Comparison of ENCODE assay signal across 9 cellular contexts in the genomic region with DNA sequence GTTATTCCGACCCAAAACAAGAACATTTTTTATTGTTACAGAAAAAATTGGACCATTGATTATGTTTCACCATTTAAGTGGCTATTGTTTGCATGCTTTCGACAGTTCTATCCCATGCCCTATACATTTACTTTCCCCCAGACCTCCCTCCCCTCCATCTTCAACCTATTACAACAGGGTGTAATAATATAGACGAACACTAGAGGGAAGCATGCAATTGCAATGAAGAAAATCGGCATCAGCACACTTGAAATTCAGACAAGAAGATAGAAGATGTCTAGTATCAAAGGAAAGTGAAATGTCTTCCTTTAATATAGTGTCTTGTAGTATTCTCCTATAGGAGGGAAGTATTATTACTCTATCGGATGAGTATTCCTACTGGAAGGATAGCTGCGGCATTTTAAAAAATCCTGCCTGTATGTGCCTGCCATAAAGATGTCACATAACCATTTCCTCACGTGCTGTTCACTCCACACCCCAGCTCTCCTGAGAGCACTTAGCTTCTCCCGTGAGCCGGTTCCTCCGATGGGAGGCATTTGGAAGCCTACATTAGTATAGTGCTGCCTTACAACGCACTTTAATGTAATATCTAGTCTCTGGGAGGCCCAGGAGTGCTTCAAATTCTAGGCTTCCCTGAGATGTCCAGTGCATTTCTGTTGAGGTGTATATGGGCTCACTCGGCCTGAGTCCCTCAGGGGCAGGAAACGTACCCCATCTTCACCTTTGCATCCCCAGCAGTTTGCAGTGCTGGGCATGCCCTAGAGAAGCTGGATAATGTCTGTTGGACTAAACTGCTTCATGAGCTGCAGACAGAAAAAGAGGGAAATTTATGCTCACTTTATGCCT. TPM values are rescaled to one million over a fixed set of nuclear protein-coding genes. Genes with fewer than 3 reads are reported as not detected.
DNase-seq lines count a peak whose midpoint lies in the region; ATAC-seq lines count a peak whose summit lies in the region.
"Had no signal": no experiment of that assay in that cellular context is flagged by ENCODE, and none has a peak within 500 bp of the region (broad histone marks: within the 10 kb centered on the region; RNA-seq: fewer than 3 reads in every experiment).

No MANE protein-coding gene starts in this region.

- CTCF ChIA-PET in activated naive CD4-positive, alpha-beta T cell treated with anti-CD3 and anti-CD28 coated beads, Interleukin-2, amount 10 ng/mL, durations not matched to agents 7 days and 5 days (lab: Charles Lee) = interaction anchor here (0.6 to 3.7 kb wide), 32 partner anchors 8 to 659 kb away, joined by 3 to 32 read pairs (median 4); a partner anchor contains a TSS

- peaks cover 17% of the 10 kb centered on the region for H3K4me1 Mint-ChIP-seq in activated T-cell treated with anti-CD3 and anti-CD28 coated beads, Interleukin-2, amount 50 U/mL, for 4 hours (ENCODE audit: low read depth)
- peaks cover 0 to 16% (median 10%) of the 10 kb centered on the region in 4 donors for H3K4me1 Mint-ChIP-seq in naive thymus-derived CD8-positive, alpha-beta T cell
- H3K4me1 Mint-ChIP-seq in activated naive CD4-positive, alpha-beta T cell treated with anti-CD3 and anti-CD28 coated beads, Interleukin-2, amount 10 ng/mL, durations not matched to agents 7 days and 5 days = peaks cover 14% of the 10 kb centered on the region
- H3K4me1 Mint-ChIP-seq: central memory CD8-positive, alpha-beta T cell had no signal

- no peaks in the 10 kb centered on the region for H3K27me3 Mint-ChIP-seq in activated T-cell treated with anti-CD3 and anti-CD28 coated beads, Interleukin-2, amount 50 U/mL, for 4 hours (ENCODE audit: low read depth)
- H3K27me3 Mint-ChIP-seq in naive thymus-derived CD8-positive, alpha-beta T cell = no peaks in the 10 kb centered on the region
- no peaks in the 10 kb centered on the region for H3K27me3 Mint-ChIP-seq in activated naive CD4-positive, alpha-beta T cell treated with anti-CD3 and anti-CD28 coated beads, Interleukin-2, amount 10 ng/mL, durations not matched to agents 7 days and 5 days
- H3K27me3 Mint-ChIP-seq: central memory CD8-positive, alpha-beta T cell had no signal

- H3K27ac Mint-ChIP-seq in naive thymus-derived CD8-positive, alpha-beta T cell = no peak overlapping the region
- no peak overlapping the region for H3K27ac Mint-ChIP-seq in activated naive CD4-positive, alpha-beta T cell treated with anti-CD3 and anti-CD28 coated beads, Interleukin-2, amount 10 ng/mL, durations not matched to agents 7 days and 5 days

- no peaks in the 10 kb centered on the region for H3K9me3 Mint-ChIP-seq in activated T-cell treated with anti-CD3 and anti-CD28 coated beads, Interleukin-2, amount 50 U/mL, for 4 hours
- peaks cover 0 to 6% (median 0%) of the 10 kb centered on the region in 9 donors for H3K9me3 Mint-ChIP-seq in naive thymus-derived CD8-positive, alpha-beta T cell
- H3K9me3 Mint-ChIP-seq in activated naive CD4-positive, alpha-beta T cell treated with anti-CD3 and anti-CD28 coated beads, Interleukin-2, amount 10 ng/mL, durations not matched to agents 7 days and 5 days = no peaks in the 10 kb centered on the region
- H3K9me3 Mint-ChIP-seq: central memory CD8-positive, alpha-beta T cell had no signal

- DNase-seq in activated T-cell treated with anti-CD3 and anti-CD28 coated beads, Interleukin-2, amount 50 U/mL, for 4 hours = no peak
- DNase-seq in activated T-cell treated with anti-CD3 and anti-CD28 coated beads for 4 hours (no peak), NCI-H1417 treated with DMSO at 0.1 percent for 48 hours (lab: John Stamatoyannopoulos, UW) (peak; percentile 54), SK-MEL-5 (ENCODE audit: low read depth, low spot score) (peak; percentile 78)
- peak in 5 of 10 donors; percentile 18 to 76 (median 68) for DNase-seq in naive thymus-derived CD8-positive, alpha-beta T cell
- DNase-seq in activated naive CD4-positive, alpha-beta T cell treated with anti-CD3 and anti-CD28 coated beads, Interleukin-2, amount 10 ng/mL, durations not matched to agents 7 days and 5 days = no peak

- POLR2A ChIA-PET in naive thymus-derived CD8-positive, alpha-beta T cell (lab: Charles Lee) = interaction anchor here (0.5 to 1.7 kb wide), 4 partner anchors 40 to 1757 kb away, joined by 3 to 7 read pairs (median 4); a partner anchor contains a TSS

- H3K36me3 Mint-ChIP-seq in activated T-cell treated with anti-CD3 and anti-CD28 coated beads, Interleukin-2, amount 50 U/mL, for 4 hours (ENCODE audit: insufficient read depth) = peaks cover 2% of the 10 kb centered on the region
- peaks cover 0 to 10% (median 1%) of the 10 kb centered on the region in 3 donors for H3K36me3 Mint-ChIP-seq in naive thymus-derived CD8-positive, alpha-beta T cell
- H3K36me3 Mint-ChIP-seq in activated naive CD4-positive, alpha-beta T cell treated with anti-CD3 and anti-CD28 coated beads, Interleukin-2, amount 10 ng/mL, durations not matched to agents 7 days and 5 days = no peaks in the 10 kb centered on the region

- ATAC-seq in activated T-cell treated with anti-CD3 and anti-CD28 coated beads, Interleukin-2, amount 50 U/mL, for 4 hours = peak; percentile 72 to 76
- ATAC-seq in HG02610 (IDR thresholded peaks at IDR 0.05; ENCODE audit: unreplicated experiment) (peak; percentile 74), esophagus mucosa (peak; percentile 48)
- ATAC-seq in naive thymus-derived CD8-positive, alpha-beta T cell = peak; percentile 85 to 90

- in situ Hi-C loops in SK-MEL-5 (cut with HindIII; ENCODE audit: low pct_unique_long_range_greater_than_20kb, low sequenced_read_pairs) = no loop called here

- no peak overlapping the region for H3K4me3 Mint-ChIP-seq in activated T-cell treated with anti-CD3 and anti-CD28 coated beads, Interleukin-2, amount 50 U/mL, for 4 hours
- no peak overlapping the region for H3K4me3 Mint-ChIP-seq in naive thymus-derived CD8-positive, alpha-beta T cell
- no peak overlapping the region for H3K4me3 Mint-ChIP-seq in activated naive CD4-positive, alpha-beta T cell treated with anti-CD3 and anti-CD28 coated beads, Interleukin-2, amount 10 ng/mL, durations not matched to agents 7 days and 5 days
- H3K4me3 Mint-ChIP-seq: central memory CD8-positive, alpha-beta T cell had no signal

RNA-seq across cellular contexts. Expression of a gene that starts 17.8 kb away (rescaled TPM):
- total RNA-seq in activated T-cell treated with anti-CD3 and anti-CD28 coated beads, Interleukin-2, amount 50 U/mL, for 4 hours = not detected
- total RNA-seq in SK-MEL-5 (2014; rRNA removed; shearing (Covaris generic)) = not detected in 2 replicates
- polyA plus RNA-seq in SK-MEL-5 (2015; cell fraction: cytosol; rRNA removed) = not detected in 2 replicates
- 0.20 TPM in 1 of 2 replicates, not detected in the other for polyA plus RNA-seq in SK-MEL-5 (2015; cell fraction: nucleus; rRNA removed)
- not detected for total RNA-seq in esophagus mucosa
- not detected for total RNA-seq in naive thymus-derived CD8-positive, alpha-beta T cell
- under 1 TPM; 0.14 to 0.60 (median 0.27) TPM for polyA plus RNA-seq in naive thymus-derived CD8-positive, alpha-beta T cell

RNA-seq across cellular contexts. Expression of a gene that starts 41.5 kb away (rescaled TPM):
- 100 to 1,000 TPM; 136 to 146 (median 141) TPM for total RNA-seq in activated T-cell treated with anti-CD3 and anti-CD28 coated beads, Interleukin-2, amount 50 U/mL, for 4 hours
- 19.5 and 22.1 TPM in 2 replicates for total RNA-seq in SK-MEL-5 (2014; rRNA removed; shearing (Covaris generic))
- polyA plus RNA-seq in SK-MEL-5 (2015; cell fraction: cytosol; rRNA removed) = 21.8 and 51.1 TPM in 2 replicates
- 33.3 and 45.8 TPM in 2 replicates for polyA plus RNA-seq in SK-MEL-5 (2015; cell fraction: nucleus; rRNA removed)
- total RNA-seq in esophagus mucosa = 44.8 TPM
- 10 to 100 TPM; 16.9 to 18.4 TPM for total RNA-seq in naive thymus-derived CD8-positive, alpha-beta T cell
- polyA plus RNA-seq in naive thymus-derived CD8-positive, alpha-beta T cell = 10 to 100 TPM; 10.9 to 20.5 (median 20.3) TPM

Comparison
In these comparisons a context has a peak if more than half of its experiments do, and no peak if none do; other contexts are left out.
1. DNase-seq: peak in NCI-H1417 treated with DMSO at 0.1 percent for 48 hours (single experiment) and SK-MEL-5 (single experiment); none in activated T-cell treated with anti-CD3 and anti-CD28 coated beads, Interleukin-2, amount 50 U/mL, for 4 hours (single experiment), activated T-cell treated with anti-CD3 and anti-CD28 coated beads for 4 hours (single experiment) and activated naive CD4-positive, alpha-beta T cell treated with anti-CD3 and anti-CD28 coated beads, Interleukin-2, amount 10 ng/mL, durations not matched to agents 7 days and 5 days (single experiment).
2. Peak in every context shown above with its lines, with median percentiles within 50 percentile points of each other: ATAC-seq.